Comparison of ENCODE assay signal across 1 cellular context in the genomic region with DNA sequence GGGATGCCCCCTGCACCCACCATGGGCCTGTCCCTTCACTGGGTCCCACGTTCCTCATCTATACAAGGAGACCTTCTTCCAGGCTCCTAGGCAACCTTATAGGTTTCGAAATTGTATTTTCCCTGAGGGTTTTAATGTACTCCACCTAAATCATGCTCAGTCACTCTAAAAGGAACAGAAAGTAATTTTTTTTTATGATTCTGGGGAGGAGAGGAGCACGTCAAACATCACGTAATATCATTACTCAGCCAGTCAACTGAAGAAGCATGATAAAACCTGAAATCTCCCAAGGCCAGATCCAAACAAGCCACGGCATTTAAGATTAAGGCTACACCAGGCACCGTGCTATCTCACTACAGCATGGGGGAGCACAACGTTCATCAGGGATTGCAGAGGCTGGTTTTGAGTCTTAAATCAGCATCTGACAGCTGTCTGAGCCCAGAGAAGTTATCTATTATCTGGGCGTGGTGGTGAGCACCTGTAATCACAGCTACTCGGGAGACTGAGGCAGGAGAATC.
TF ChIP-seq lines count a peak whose summit lies in the region.

No MANE protein-coding gene starts in this region.

TF ChIP-seq in HepG2, 621 proteins besides CTCF, POLR2A, EP300 and RAD21:
- no peak for TF ChIP-seq ZNF44 (CRISPR knock-in tag; IDR thresholded peaks at IDR 0.05)
- TF ChIP-seq HNRNPLL (IDR thresholded peaks at IDR 0.05; ENCODE audit: low read depth, low read length, poor library complexity, severe bottlenecking) = no peak
- no peak for TF ChIP-seq ZNF570 (CRISPR knock-in tag; IDR thresholded peaks at IDR 0.05; ENCODE audit: borderline replicate concordance)
- TF ChIP-seq, protein P1, sequence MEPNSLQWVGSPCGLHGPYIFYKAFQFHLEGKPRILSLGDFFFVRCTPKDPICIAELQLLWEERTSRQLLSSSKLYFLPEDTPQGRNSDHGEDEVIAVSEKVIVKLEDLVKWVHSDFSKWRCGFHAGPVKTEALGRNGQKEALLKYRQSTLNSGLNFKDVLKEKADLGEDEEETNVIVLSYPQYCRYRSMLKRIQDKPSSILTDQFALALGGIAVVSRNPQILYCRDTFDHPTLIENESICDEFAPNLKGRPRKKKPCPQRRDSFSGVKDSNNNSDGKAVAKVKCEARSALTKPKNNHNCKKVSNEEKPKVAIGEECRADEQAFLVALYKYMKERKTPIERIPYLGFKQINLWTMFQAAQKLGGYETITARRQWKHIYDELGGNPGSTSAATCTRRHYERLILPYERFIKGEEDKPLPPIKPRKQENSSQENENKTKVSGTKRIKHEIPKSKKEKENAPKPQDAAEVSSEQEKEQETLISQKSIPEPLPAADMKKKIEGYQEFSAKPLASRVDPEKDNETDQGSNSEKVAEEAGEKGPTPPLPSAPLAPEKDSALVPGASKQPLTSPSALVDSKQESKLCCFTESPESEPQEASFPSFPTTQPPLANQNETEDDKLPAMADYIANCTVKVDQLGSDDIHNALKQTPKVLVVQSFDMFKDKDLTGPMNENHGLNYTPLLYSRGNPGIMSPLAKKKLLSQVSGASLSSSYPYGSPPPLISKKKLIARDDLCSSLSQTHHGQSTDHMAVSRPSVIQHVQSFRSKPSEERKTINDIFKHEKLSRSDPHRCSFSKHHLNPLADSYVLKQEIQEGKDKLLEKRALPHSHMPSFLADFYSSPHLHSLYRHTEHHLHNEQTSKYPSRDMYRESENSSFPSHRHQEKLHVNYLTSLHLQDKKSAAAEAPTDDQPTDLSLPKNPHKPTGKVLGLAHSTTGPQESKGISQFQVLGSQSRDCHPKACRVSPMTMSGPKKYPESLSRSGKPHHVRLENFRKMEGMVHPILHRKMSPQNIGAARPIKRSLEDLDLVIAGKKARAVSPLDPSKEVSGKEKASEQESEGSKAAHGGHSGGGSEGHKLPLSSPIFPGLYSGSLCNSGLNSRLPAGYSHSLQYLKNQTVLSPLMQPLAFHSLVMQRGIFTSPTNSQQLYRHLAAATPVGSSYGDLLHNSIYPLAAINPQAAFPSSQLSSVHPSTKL (CRISPR knock-in tag; IDR thresholded peaks at IDR 0.05) = no peak
- no peak for TF ChIP-seq IRX3 (CRISPR knock-in tag; IDR thresholded peaks at IDR 0.05; ENCODE audit: borderline replicate concordance, low read depth)
- TF ChIP-seq, protein P2, sequence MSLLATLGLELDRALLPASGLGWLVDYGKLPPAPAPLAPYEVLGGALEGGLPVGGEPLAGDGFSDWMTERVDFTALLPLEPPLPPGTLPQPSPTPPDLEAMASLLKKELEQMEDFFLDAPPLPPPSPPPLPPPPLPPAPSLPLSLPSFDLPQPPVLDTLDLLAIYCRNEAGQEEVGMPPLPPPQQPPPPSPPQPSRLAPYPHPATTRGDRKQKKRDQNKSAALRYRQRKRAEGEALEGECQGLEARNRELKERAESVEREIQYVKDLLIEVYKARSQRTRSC (CRISPR knock-in tag; IDR thresholded peaks at IDR 0.05; ENCODE audit: low read depth) = no peak
- TF ChIP-seq, protein P3, sequence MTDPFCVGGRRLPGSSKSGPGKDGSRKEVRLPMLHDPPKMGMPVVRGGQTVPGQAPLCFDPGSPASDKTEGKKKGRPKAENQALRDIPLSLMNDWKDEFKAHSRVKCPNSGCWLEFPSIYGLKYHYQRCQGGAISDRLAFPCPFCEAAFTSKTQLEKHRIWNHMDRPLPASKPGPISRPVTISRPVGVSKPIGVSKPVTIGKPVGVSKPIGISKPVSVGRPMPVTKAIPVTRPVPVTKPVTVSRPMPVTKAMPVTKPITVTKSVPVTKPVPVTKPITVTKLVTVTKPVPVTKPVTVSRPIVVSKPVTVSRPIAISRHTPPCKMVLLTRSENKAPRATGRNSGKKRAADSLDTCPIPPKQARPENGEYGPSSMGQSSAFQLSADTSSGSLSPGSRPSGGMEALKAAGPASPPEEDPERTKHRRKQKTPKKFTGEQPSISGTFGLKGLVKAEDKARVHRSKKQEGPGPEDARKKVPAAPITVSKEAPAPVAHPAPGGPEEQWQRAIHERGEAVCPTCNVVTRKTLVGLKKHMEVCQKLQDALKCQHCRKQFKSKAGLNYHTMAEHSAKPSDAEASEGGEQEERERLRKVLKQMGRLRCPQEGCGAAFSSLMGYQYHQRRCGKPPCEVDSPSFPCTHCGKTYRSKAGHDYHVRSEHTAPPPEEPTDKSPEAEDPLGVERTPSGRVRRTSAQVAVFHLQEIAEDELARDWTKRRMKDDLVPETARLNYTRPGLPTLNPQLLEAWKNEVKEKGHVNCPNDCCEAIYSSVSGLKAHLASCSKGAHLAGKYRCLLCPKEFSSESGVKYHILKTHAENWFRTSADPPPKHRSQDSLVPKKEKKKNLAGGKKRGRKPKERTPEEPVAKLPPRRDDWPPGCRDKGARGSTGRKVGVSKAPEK (CRISPR knock-in tag; IDR thresholded peaks at IDR 0.05; ENCODE audit: borderline replicate concordance) = no peak
- TF ChIP-seq ZFX (CRISPR knock-in tag; IDR thresholded peaks at IDR 0.05; ENCODE audit: low read depth) = no peak
- TF ChIP-seq NONO (IDR thresholded peaks at IDR 0.05) = no peak
- TF ChIP-seq NONO (CRISPR knock-in tag; conservative IDR thresholded peaks at IDR 0.05) = no peak
- TF ChIP-seq ZNF232 (CRISPR knock-in tag; IDR thresholded peaks at IDR 0.05; ENCODE audit: borderline replicate concordance) = no peak
- TF ChIP-seq ZSCAN22 (CRISPR knock-in tag; IDR thresholded peaks at IDR 0.05) = no peak
- no peak for TF ChIP-seq ASH2L (IDR thresholded peaks at IDR 0.05; ENCODE audit: insufficient read length, low read depth, low read length)
- no peak for TF ChIP-seq ZNF484 (CRISPR knock-in tag; IDR thresholded peaks at IDR 0.05; ENCODE audit: borderline replicate concordance, low read depth)
